In genomic region chr15:78149805-78150751, GRCh38 we compare ENCODE assay signal across 8 cellular contexts. TPM values are rescaled to one million over a fixed set of nuclear protein-coding genes. Genes with fewer than 3 reads are reported as not detected.
DNase-seq lines count a peak whose midpoint lies in the region; ATAC-seq and TF ChIP-seq lines count a peak whose summit lies in the region.

No MANE protein-coding gene starts in this region.

- DNase-seq in CD8-positive, alpha-beta memory T cell: no peak
- DNase-seq in NCI-H774 (lab: John Stamatoyannopoulos, UW): peak; percentile 25
- DNase-seq in coronary artery (ENCODE audit: low spot score): no peak
- DNase-seq in mesothelial cell of epicardium (ENCODE audit: low spot score in 2 of 2, unreplicated experiment in 2 of 2): peak in 1 of 2 experiments; percentile 53
- no peak for DNase-seq in midbrain (lab: John Stamatoyannopoulos, UW)
- DNase-seq in activated CD4-positive, CD25-positive, alpha-beta regulatory T cell treated with anti-CD3 and anti-CD28 coated beads, Interleukin-2, amount 50 U/mL, for 72 hours: no peak

- H3K4me1 ChIP-seq in CD8-positive, alpha-beta memory T cell (ENCODE audit: insufficient read depth, low read length): peaks cover 30% of the 10 kb centered on the region

- peak overlapping the region; percentile 54 for H3K27ac ChIP-seq in CD8-positive, alpha-beta memory T cell (ENCODE audit: low read depth, low read length)
- peak overlapping the region; percentile 68 to 97 for H3K27ac ChIP-seq in coronary artery

- peak overlapping the region; percentile 87 to 98 (median 94) for H3K4me3 Mint-ChIP-seq in CD8-positive, alpha-beta memory T cell
- peak overlapping the region; percentile 86 for H3K4me3 Mint-ChIP-seq in mesothelial cell of epicardium

- H3K9me3 Mint-ChIP-seq in CD8-positive, alpha-beta memory T cell: no peaks in the 10 kb centered on the region
- H3K9me3 Mint-ChIP-seq in mesothelial cell of epicardium: no peaks in the 10 kb centered on the region

- POLR2A ChIA-PET in CD8-positive, alpha-beta memory T cell (lab: Charles Lee): interaction anchor here (0.5 to 0.6 kb wide), 2 partner anchors 23 to 73 kb away, joined by 3 read pairs; partner anchors contain the start of gene TBC1D2B

- peak overlapping the region; percentile 2 to 99 (median 86) for H3K27ac Mint-ChIP-seq in CD8-positive, alpha-beta memory T cell
- peak overlapping the region; percentile 85 for H3K27ac Mint-ChIP-seq in mesothelial cell of epicardium

- H3K36me3 ChIP-seq in CD8-positive, alpha-beta memory T cell (ENCODE audit: insufficient read depth, low read length): no peaks in the 10 kb centered on the region

- peaks cover 0 to 19% (median 0%) of the 10 kb centered on the region in 3 donors for H3K36me3 Mint-ChIP-seq in CD8-positive, alpha-beta memory T cell
- H3K36me3 Mint-ChIP-seq in mesothelial cell of epicardium: no peaks in the 10 kb centered on the region

- peaks cover 37 to 51% (median 44%) of the 10 kb centered on the region in 3 donors for H3K4me1 Mint-ChIP-seq in CD8-positive, alpha-beta memory T cell
- peaks cover 20% of the 10 kb centered on the region for H3K4me1 Mint-ChIP-seq in mesothelial cell of epicardium

- peaks cover 0 to 3% of the 10 kb centered on the region in 2 donors for H3K27me3 Mint-ChIP-seq in CD8-positive, alpha-beta memory T cell
- H3K27me3 Mint-ChIP-seq in mesothelial cell of epicardium (ENCODE audit: low read depth): no peaks in the 10 kb centered on the region

- CTCF ChIA-PET in CD8-positive, alpha-beta memory T cell (lab: Charles Lee): interaction anchor here (1.0 to 4.1 kb wide), 5 partner anchors 15 to 90 kb away, joined by 3 to 17 read pairs (median 4); partner anchors contain the start of gene CIB2

- TF ChIP-seq CTCF in coronary artery (IDR thresholded peaks at IDR 0.05): no peak
- no peak for TF ChIP-seq CTCF in mesothelial cell of epicardium (IDR thresholded peaks at IDR 0.05; ENCODE audit: unreplicated experiment)

- ATAC-seq in GM21825 (IDR thresholded peaks at IDR 0.05; ENCODE audit: unreplicated experiment): peak; percentile 13
- ATAC-seq in HG02884 (IDR thresholded peaks at IDR 0.05; ENCODE audit: unreplicated experiment): no peak

- H3K9me3 ChIP-seq in CD8-positive, alpha-beta memory T cell (ENCODE audit: low read length): no peaks in the 10 kb centered on the region

- peak overlapping the region; percentile 70 for H3K4me3 ChIP-seq in CD8-positive, alpha-beta memory T cell (ENCODE audit: low read length)
- peak overlapping the region; percentile 99 for H3K4me3 ChIP-seq in coronary artery

- no peaks in the 10 kb centered on the region for H3K27me3 ChIP-seq in CD8-positive, alpha-beta memory T cell (ENCODE audit: insufficient read depth, low read length, poor library complexity, severe bottlenecking)

RNA-seq across cellular contexts. Expression of gene IDH3A, which starts 0.9 kb away (rescaled TPM):
- total RNA-seq in CD8-positive, alpha-beta memory T cell: 100 to 1,000 TPM; 134 to 151 TPM
- 44.3 TPM for polyA plus RNA-seq in CD8-positive, alpha-beta memory T cell
- 27.9 to 33.8 TPM (median 28.9 TPM) in 3 replicates for total RNA-seq in mesothelial cell of epicardium

RNA-seq across cellular contexts. Expression of gene CIB2, which starts 18.8 kb away (rescaled TPM):
- total RNA-seq in CD8-positive, alpha-beta memory T cell: 1 to 10 TPM; 2.1 to 2.3 TPM
- 2.0 TPM for polyA plus RNA-seq in CD8-positive, alpha-beta memory T cell
- total RNA-seq in mesothelial cell of epicardium: 25.5 to 27.6 TPM (median 26.2 TPM) in 3 replicates

RNA-seq across cellular contexts. Expression of gene SH2D7, which starts 57.7 kb away (rescaled TPM):
- not detected for total RNA-seq in CD8-positive, alpha-beta memory T cell
- polyA plus RNA-seq in CD8-positive, alpha-beta memory T cell: not detected
- total RNA-seq in mesothelial cell of epicardium: not detected in 3 replicates
